ENCODE assay signal across 9 cellular contexts in genomic region chr17:8326591-8327583, GRCh38. TPM values are rescaled to one million over a fixed set of nuclear protein-coding genes. Genes with fewer than 3 reads are reported as not detected.
DNase-seq lines count a peak whose midpoint lies in the region; ATAC-seq and TF ChIP-seq lines count a peak whose summit lies in the region.
"Had no signal": no experiment of that assay in that cellular context is flagged by ENCODE, and none has a peak within 500 bp of the region (broad histone marks: within the 10 kb centered on the region; RNA-seq: fewer than 3 reads in every experiment).

No MANE protein-coding gene starts in this region.

- peak overlapping the region; percentile 93 for H3K4me2 ChIP-seq in GM23338

- H3K36me3 Mint-ChIP-seq in GM23338 (ENCODE audit: low read depth) (no peaks in the 10 kb centered on the region), Caco-2 (ENCODE audit: insufficient read depth, unreplicated experiment) (no peaks in the 10 kb centered on the region)
- H3K36me3 Mint-ChIP-seq in effector memory CD8-positive, alpha-beta T cell (ENCODE audit: insufficient read depth): no peaks in the 10 kb centered on the region

- H3K27ac ChIP-seq in GM23338 (ENCODE audit: low read depth): no peak overlapping the region
- H3K27ac ChIP-seq in mesodermal cell (ENCODE audit: low read depth, low read length, severe bottlenecking): peak overlapping the region; percentile 43
- H3K27ac ChIP-seq in testis: no peak overlapping the region
- H3K27ac ChIP-seq: SK-N-MC had no signal

- H3K9me3 ChIP-seq in mesodermal cell (ENCODE audit: control insufficient read depth, low read length) (no peaks in the 10 kb centered on the region), testis (no peaks in the 10 kb centered on the region), Caco-2 (no peaks in the 10 kb centered on the region)

- peaks cover 33% of the 10 kb centered on the region for H3K27me3 ChIP-seq in GM23338 (ENCODE audit: insufficient read depth)
- no peaks in the 10 kb centered on the region for H3K27me3 ChIP-seq in testis
- H3K27me3 ChIP-seq in Caco-2 (replicated peaks; ENCODE audit: control insufficient read depth, insufficient read depth, low read length): no peaks in the 10 kb centered on the region

- H3K4me3 ChIP-seq in GM23338 (peak overlapping the region; percentile 83), mesodermal cell (ENCODE audit: extremely low read depth, insufficient read depth, low read length, poor library complexity, severe bottlenecking) (peak overlapping the region; percentile 52), testis (peak overlapping the region; percentile 51 to 56), Caco-2 (ENCODE audit: low read depth, low read length) (no peak overlapping the region)
- H3K4me3 ChIP-seq: SK-N-MC had no signal

- DNase-seq in GM23338 (ENCODE audit: low spot score): peak; percentile 61
- DNase-seq in T-helper 9 cell: peak; percentile 4
- peak in 2 of 3 experiments; percentile 13 to 14 for DNase-seq in effector memory CD8-positive, alpha-beta T cell
- DNase-seq in testis: peak; percentile 36
- DNase-seq in NAMALWA (ENCODE audit: low spot score): no peak
- no peak for DNase-seq in DMS153 treated with DMSO at 0.1 percent for 48 hours (lab: John Stamatoyannopoulos, UW; ENCODE audit: unreplicated experiment)
- DNase-seq in Caco-2: no peak

- ATAC-seq in GM23338: peak; percentile 83
- ATAC-seq in effector memory CD8-positive, alpha-beta T cell (replicated peaks): peak; percentile 65

- H3K9me2 ChIP-seq in GM23338 (ENCODE audit: insufficient read depth): no peaks in the 10 kb centered on the region

- BruUV-seq in Caco-2 (replicated peaks; lab: Mats Ljungman, UMichigan): no TSS peak

- peak overlapping the region; percentile 79 for H3K4me3 Mint-ChIP-seq in GM23338
- H3K4me3 Mint-ChIP-seq in effector memory CD8-positive, alpha-beta T cell: peak overlapping the region; percentile 65 to 76
- no peak overlapping the region for H3K4me3 Mint-ChIP-seq in Caco-2 (ENCODE audit: unreplicated experiment)

- POLR2A ChIA-PET in Caco-2 (lab: Charles Lee): no interaction called here

- peaks cover 12% of the 10 kb centered on the region for H3K4me1 Mint-ChIP-seq in GM23338
- peaks cover 7 to 9% of the 10 kb centered on the region in 2 donors for H3K4me1 Mint-ChIP-seq in effector memory CD8-positive, alpha-beta T cell (ENCODE audit: low read depth in 2 of 2)
- no peaks in the 10 kb centered on the region for H3K4me1 Mint-ChIP-seq in Caco-2 (ENCODE audit: low read depth, unreplicated experiment)

- H2AFZ ChIP-seq in GM23338: peak overlapping the region; percentile 99

- no peak overlapping the region for H3K27ac Mint-ChIP-seq in GM23338
- no peak overlapping the region for H3K27ac Mint-ChIP-seq in effector memory CD8-positive, alpha-beta T cell
- H3K27ac Mint-ChIP-seq in Caco-2 (ENCODE audit: unreplicated experiment): no peak overlapping the region

- H3K4me1 ChIP-seq in GM23338 (ENCODE audit: insufficient read depth) (peaks cover 12% of the 10 kb centered on the region; the same call in 1 of the 2 replicates), mesodermal cell (ENCODE audit: control insufficient read depth, insufficient read depth, low read length, poor library complexity, severe bottlenecking) (peaks cover 6% of the 10 kb centered on the region), testis (peaks cover 6% of the 10 kb centered on the region), Caco-2 (no peaks in the 10 kb centered on the region)

- TF ChIP-seq POLR2A in testis (IDR thresholded peaks at IDR 0.05): no peak

- intact Hi-C loops in testis (cut with DNase I; ENCODE audit: low total_unique reads) (no loop called here), Caco-2 (cut with micrococcal nuclease; ENCODE audit: unreplicated experiment) (no loop called here)

- WGBS in mesodermal cell (ENCODE audit: insufficient coverage in 2 of 2), 2 experiments: 16 to 18% methylated on average over 43 to 57 of the region's 66 CpGs
- WGBS in testis, 2 donors: 3 to 5% methylated on average over 25 to 66 of the region's 66 CpGs

- TF ChIP-seq CTCF in GM23338 (conservative IDR thresholded peaks at IDR 0.05; ENCODE audit: low read depth in 2 of 2) (no peak), testis (IDR thresholded peaks at IDR 0.05) (no peak), Caco-2 (IDR thresholded peaks at IDR 0.05; ENCODE audit: insufficient read depth in 1 of 2, low read depth in 1 of 2, low read length in 1 of 2, severe bottlenecking in 1 of 2, unreplicated experiment in 1 of 2) (no peak)

- 0 out of 2 replicates have a peak, but pooled peaks cover 3% of the 10 kb centered on the region for H4K20me1 ChIP-seq in GM23338 (replicated peaks; ENCODE audit: insufficient read depth)

- H3K36me3 ChIP-seq in GM23338 (ENCODE audit: insufficient read depth) (no peaks in the 10 kb centered on the region), mesodermal cell (ENCODE audit: control insufficient read depth, insufficient read depth, low read length) (no peaks in the 10 kb centered on the region), testis (ENCODE audit: low read depth, missing control alignments) (no peaks in the 10 kb centered on the region), Caco-2 (ENCODE audit: control insufficient read depth, insufficient read depth, low read length) (no peaks in the 10 kb centered on the region)

- no peaks in the 10 kb centered on the region for H3K79me2 ChIP-seq in GM23338 (replicated peaks; ENCODE audit: insufficient read depth)

- H3K9me3 Mint-ChIP-seq in GM23338 (no peaks in the 10 kb centered on the region), Caco-2 (ENCODE audit: unreplicated experiment) (no peaks in the 10 kb centered on the region)
- H3K9me3 Mint-ChIP-seq in effector memory CD8-positive, alpha-beta T cell: no peaks in the 10 kb centered on the region

- CTCF ChIA-PET in Caco-2 (lab: Charles Lee): no interaction called here

- H3K27me3 Mint-ChIP-seq in GM23338 (ENCODE audit: insufficient read depth, low read depth, poor library complexity) (peaks cover 29% of the 10 kb centered on the region), Caco-2 (ENCODE audit: insufficient read depth, unreplicated experiment) (no peaks in the 10 kb centered on the region)
- peaks cover 53 to 72% of the 10 kb centered on the region in 2 donors for H3K27me3 Mint-ChIP-seq in effector memory CD8-positive, alpha-beta T cell

- no peaks in the 10 kb centered on the region for H3F3A ChIP-seq in GM23338 (replicated peaks; ENCODE audit: low read depth)

TF ChIP-seq in GM23338, 12 proteins besides CTCF, POLR2A, EP300 and RAD21 (continues in another document):
- no peak for TF ChIP-seq EZH2phosphoT487 (IDR thresholded peaks at IDR 0.05; ENCODE audit: unreplicated experiment)
- TF ChIP-seq ETS1 (IDR thresholded peaks at IDR 0.05): no peak

RNA-seq across cellular contexts. Expression of gene ODF4, which starts 12.8 kb away (rescaled TPM):
- not detected in 2 replicates for total RNA-seq in GM23338 (2014; rRNA removed; shearing (Covaris generic))
- polyA plus RNA-seq in GM23338 (2016; fragmentation: Nextera tagmentation; extraction: Ambion mirVana) (not detected in 2 replicates), testis (ENCODE audit: insufficient read depth, low read depth, low replicate concordance) (34.0 TPM)
- polyA plus RNA-seq in mesodermal cell (2013, experiment 1 of 2): not detected
- polyA plus RNA-seq in mesodermal cell (2013, experiment 2 of 2): not detected
- total RNA-seq in testis (1 to 10 TPM; 5.3 to 7.7 TPM), Caco-2 (2022) (not detected in 2 replicates)

RNA-seq across cellular contexts. Expression of gene ARHGEF15, which starts 16.8 kb away (rescaled TPM):
- total RNA-seq in GM23338 (2014; rRNA removed; shearing (Covaris generic)): 0.43 and 0.52 TPM in 2 replicates
- polyA plus RNA-seq in GM23338 (2016; fragmentation: Nextera tagmentation; extraction: Ambion mirVana) (0.26 and 0.50 TPM in 2 replicates), testis (ENCODE audit: insufficient read depth, low read depth, low replicate concordance) (4.2 TPM)
- polyA plus RNA-seq in mesodermal cell (2013, experiment 1 of 2): 4.8 TPM
- polyA plus RNA-seq in mesodermal cell (2013, experiment 2 of 2): 3.7 TPM
- total RNA-seq in testis (10 to 100 TPM in 1 of 2 donors, 1 to 10 TPM in 1; 4.5 to 13.4 TPM), Caco-2 (2022) (not detected in 2 replicates)

RNA-seq across cellular contexts. Expression of gene SLC25A35, which starts 31.7 kb away (rescaled TPM):
- 2.3 and 4.7 TPM in 2 replicates for total RNA-seq in GM23338 (2014; rRNA removed; shearing (Covaris generic))
- polyA plus RNA-seq in GM23338 (2016; fragmentation: Nextera tagmentation; extraction: Ambion mirVana): 3.2 and 3.6 TPM in 2 replicates
- polyA plus RNA-seq in mesodermal cell (2013, experiment 1 of 2): 2.5 TPM
- polyA plus RNA-seq in mesodermal cell (2013, experiment 2 of 2): 2.0 TPM
- 10 to 100 TPM; 13.1 to 28.2 TPM for total RNA-seq in testis
- 29.9 TPM for polyA plus RNA-seq in testis (ENCODE audit: insufficient read depth, low read depth, low replicate concordance)
- total RNA-seq in Caco-2 (2022): 3.6 and 3.7 TPM in 2 replicates

RNA-seq across cellular contexts. Expression of gene RANGRF, which starts 38.4 kb away (rescaled TPM):
- total RNA-seq in GM23338 (2014; rRNA removed; shearing (Covaris generic)): 11.2 and 15.8 TPM in 2 replicates
- polyA plus RNA-seq in GM23338 (2016; fragmentation: Nextera tagmentation; extraction: Ambion mirVana) (52.4 and 53.7 TPM in 2 replicates), testis (ENCODE audit: insufficient read depth, low read depth, low replicate concordance) (163 TPM)
- polyA plus RNA-seq in mesodermal cell (2013, experiment 1 of 2): 37.8 TPM
- polyA plus RNA-seq in mesodermal cell (2013, experiment 2 of 2): 33.6 TPM
- total RNA-seq in testis (10 to 100 TPM; 37.5 to 43.0 TPM), Caco-2 (2022) (13.2 and 15.2 TPM in 2 replicates)

Comparison
In these comparisons a context has a peak if more than half of its experiments do, and no peak if none do; other contexts are left out.
1. DNase-seq: peak in GM23338 (single experiment), T-helper 9 cell (single experiment), effector memory CD8-positive, alpha-beta T cell (2 of 3) and testis (single experiment); none in NAMALWA (single experiment), DMS153 treated with DMSO at 0.1 percent for 48 hours (single experiment) and Caco-2 (0 of 2).